8 cellular contexts compared by ENCODE assay signal in genomic region chr9:123929870-123930831, GRCh38. TPM values are rescaled to one million over a fixed set of nuclear protein-coding genes. Genes with fewer than 3 reads are reported as not detected.
A peak's percentile ranks its signal among the peaks of the same experiment; 100 is the strongest.
DNase-seq lines count a peak whose midpoint lies in the region; ATAC-seq, FAIRE-seq and TF ChIP-seq lines count a peak whose summit lies in the region.

DENND1A (minus strand) TSS chr9:123930126; CDS start chr9:123929905, 221 bp downstream.

- H3K4me3 ChIP-seq in Jurkat, Clone E6-1 (ENCODE audit: low read length), result peak within 1 kb of the TSS; percentile 64
- peak within 1 kb of the TSS; percentile 72 to 78 (median 76) for H3K4me3 ChIP-seq in fibroblast of lung (replicated peaks in 1 of 4; ENCODE audit: control extremely low read depth in 1 of 4, insufficient read depth in 1 of 4, low read depth in 3 of 4, low read length in 4 of 4)

- H3K79me2 ChIP-seq in fibroblast of lung (ENCODE audit: control insufficient read depth, insufficient read depth, low read length), result peaks cover 16% of the 10 kb centered on the region

- peaks cover 2% of the 10 kb centered on the region for H3K36me3 Mint-ChIP-seq in activated T-helper 1 cell treated with anti-CD3 and anti-CD28 coated beads, Interleukin-12 subunit alpha, Interleukin-12 subunit beta, Interleukin-2, Interleukin-4 antibody, amounts not matched to agents 30 ng/mL and 10 ng/mL and 1 ng/mL, durations not matched to agents 14 hours and 24 hours and 36 hours (ENCODE audit: low read depth)
- no peaks in the 10 kb centered on the region for H3K36me3 Mint-ChIP-seq in naive thymus-derived CD8-positive, alpha-beta T cell
- peaks cover 1 to 2% of the 10 kb centered on the region in 2 donors for H3K36me3 Mint-ChIP-seq in stimulated activated naive B cell treated with anti-CD40 and anti-IgM and Interleukin-4, amounts not matched to agents 10 μg/mL and 1 μg/mL and 100 μg/mL, for 72 hours

- peaks cover under 1% of the 10 kb centered on the region for H3K9me3 Mint-ChIP-seq in activated T-helper 1 cell treated with anti-CD3 and anti-CD28 coated beads, Interleukin-12 subunit alpha, Interleukin-12 subunit beta, Interleukin-2, Interleukin-4 antibody, amounts not matched to agents 30 ng/mL and 10 ng/mL and 1 ng/mL, durations not matched to agents 14 hours and 24 hours and 36 hours
- no peaks in the 10 kb centered on the region for H3K9me3 Mint-ChIP-seq in naive thymus-derived CD8-positive, alpha-beta T cell
- H3K9me3 Mint-ChIP-seq in stimulated activated naive B cell treated with anti-CD40 and anti-IgM and Interleukin-4, amounts not matched to agents 10 μg/mL and 1 μg/mL and 100 μg/mL, for 72 hours, result no peaks in the 10 kb centered on the region

- no peak for FAIRE-seq in RCC 7860 (lab: Jason Lieb, UNC)

- H3K4me2 ChIP-seq in fibroblast of lung (ENCODE audit: extremely low read depth, insufficient read depth, low read length), result peak within 1 kb of the TSS; percentile 94

- peak within 1 kb of the TSS; percentile 53 for H3K9ac ChIP-seq in fibroblast of lung (ENCODE audit: insufficient read depth, low read length)

- H3K4me1 Mint-ChIP-seq in activated T-helper 1 cell treated with anti-CD3 and anti-CD28 coated beads, Interleukin-12 subunit alpha, Interleukin-12 subunit beta, Interleukin-2, Interleukin-4 antibody, amounts not matched to agents 30 ng/mL and 10 ng/mL and 1 ng/mL, durations not matched to agents 14 hours and 24 hours and 36 hours (ENCODE audit: low read depth), result peaks cover 29% of the 10 kb centered on the region
- peaks cover 26 to 42% (median 40%) of the 10 kb centered on the region in 4 donors for H3K4me1 Mint-ChIP-seq in naive thymus-derived CD8-positive, alpha-beta T cell
- peaks cover 24 to 33% of the 10 kb centered on the region in 2 donors for H3K4me1 Mint-ChIP-seq in stimulated activated naive B cell treated with anti-CD40 and anti-IgM and Interleukin-4, amounts not matched to agents 10 μg/mL and 1 μg/mL and 100 μg/mL, for 72 hours

- DNase-seq in DMS153 (lab: John Stamatoyannopoulos, UW) (peak; percentile 81), RCC 7860 (ENCODE audit: low spot score) (peak; percentile 75), fibroblast of lung (ENCODE audit: low read depth in 2 of 2) (peak; percentile 85 to 87)
- peak; percentile 82 for DNase-seq in Jurkat, Clone E6-1 (ENCODE audit: low read depth, low spot score)
- peak; percentile 85 for DNase-seq in activated T-helper 1 cell treated with anti-CD3 and anti-CD28 coated beads, Interleukin-12 subunit alpha, Interleukin-12 subunit beta, Interleukin-2, Interleukin-4 antibody, amounts not matched to agents 30 ng/mL and 10 ng/mL and 1 ng/mL, durations not matched to agents 14 hours and 24 hours and 36 hours (ENCODE audit: low spot score)
- peak; percentile 77 to 92 (median 83) for DNase-seq in naive thymus-derived CD8-positive, alpha-beta T cell
- DNase-seq in stimulated activated naive B cell treated with anti-CD40 and anti-IgM and Interleukin-4, amounts not matched to agents 10 μg/mL and 1 μg/mL and 100 μg/mL, for 72 hours, result peak; percentile 83

- peak within 1 kb of the TSS; percentile 89 for H3K4me3 Mint-ChIP-seq in activated T-helper 1 cell treated with anti-CD3 and anti-CD28 coated beads, Interleukin-12 subunit alpha, Interleukin-12 subunit beta, Interleukin-2, Interleukin-4 antibody, amounts not matched to agents 30 ng/mL and 10 ng/mL and 1 ng/mL, durations not matched to agents 14 hours and 24 hours and 36 hours
- H3K4me3 Mint-ChIP-seq in naive thymus-derived CD8-positive, alpha-beta T cell, result peak within 1 kb of the TSS; percentile 82 to 98 (median 92)
- peak within 1 kb of the TSS; percentile 73 to 86 for H3K4me3 Mint-ChIP-seq in stimulated activated naive B cell treated with anti-CD40 and anti-IgM and Interleukin-4, amounts not matched to agents 10 μg/mL and 1 μg/mL and 100 μg/mL, for 72 hours

- POLR2A ChIA-PET in naive thymus-derived CD8-positive, alpha-beta T cell (lab: Charles Lee), result no interaction called here

- intact Hi-C loops in activated T-helper 1 cell treated with anti-CD3 and anti-CD28 coated beads, Interleukin-12 subunit alpha, Interleukin-12 subunit beta, Interleukin-2, Interleukin-4 antibody, amounts not matched to agents 30 ng/mL and 10 ng/mL and 1 ng/mL, durations not matched to agents 14 hours and 24 hours and 36 hours (cut with micrococcal nuclease), result loop anchor here (2.0 to 10.0 kb wide), 4 partner anchors 67 to 485 kb away; partner anchors contain the start of gene PSMB7

- no peaks in the 10 kb centered on the region for H4K20me1 ChIP-seq in fibroblast of lung (ENCODE audit: control insufficient read depth, extremely low read depth, insufficient read depth, low read length)

- peak within 1 kb of the TSS; percentile 92 for H3K27ac Mint-ChIP-seq in activated T-helper 1 cell treated with anti-CD3 and anti-CD28 coated beads, Interleukin-12 subunit alpha, Interleukin-12 subunit beta, Interleukin-2, Interleukin-4 antibody, amounts not matched to agents 30 ng/mL and 10 ng/mL and 1 ng/mL, durations not matched to agents 14 hours and 24 hours and 36 hours
- H3K27ac Mint-ChIP-seq in naive thymus-derived CD8-positive, alpha-beta T cell, result peak within 1 kb of the TSS; percentile 80 to 97 (median 90)
- peak within 1 kb of the TSS; percentile 68 for H3K27ac Mint-ChIP-seq in stimulated activated naive B cell treated with anti-CD40 and anti-IgM and Interleukin-4, amounts not matched to agents 10 μg/mL and 1 μg/mL and 100 μg/mL, for 72 hours

- peaks cover 9% of the 10 kb centered on the region for H3K4me1 ChIP-seq in fibroblast of lung (ENCODE audit: control insufficient read depth, extremely low read depth, insufficient read depth, low read length)

- peak within 1 kb of the TSS; percentile 69 for H2AFZ ChIP-seq in fibroblast of lung (ENCODE audit: low read length)

- TF ChIP-seq CTCF in fibroblast of lung (conservative IDR thresholded peaks at IDR 0.05 in 1 of 2, IDR thresholded peaks at IDR 0.05 in 1 of 2; ENCODE audit: low read depth in 1 of 2, low read length in 2 of 2), result no peak

- peak within 1 kb of the TSS; percentile 32 for H3K27ac ChIP-seq in fibroblast of lung (ENCODE audit: insufficient read depth, low read length)

- ATAC-seq in GM21619 (IDR thresholded peaks at IDR 0.05; ENCODE audit: unreplicated experiment), result peak; percentile 66
- peak; percentile 85 to 90 for ATAC-seq in naive thymus-derived CD8-positive, alpha-beta T cell
- ATAC-seq in stimulated activated naive B cell treated with anti-CD40 and anti-IgM and Interleukin-4, amounts not matched to agents 10 μg/mL and 1 μg/mL and 100 μg/mL, for 72 hours (replicated peaks), result peak; percentile 88 to 94

- H3K27me3 Mint-ChIP-seq in activated T-helper 1 cell treated with anti-CD3 and anti-CD28 coated beads, Interleukin-12 subunit alpha, Interleukin-12 subunit beta, Interleukin-2, Interleukin-4 antibody, amounts not matched to agents 30 ng/mL and 10 ng/mL and 1 ng/mL, durations not matched to agents 14 hours and 24 hours and 36 hours (ENCODE audit: insufficient read depth), result peaks cover 16% of the 10 kb centered on the region
- H3K27me3 Mint-ChIP-seq in naive thymus-derived CD8-positive, alpha-beta T cell, result peaks cover 0 to 3% (median 0%) of the 10 kb centered on the region in 5 donors
- peaks cover 9 to 10% of the 10 kb centered on the region in 2 donors for H3K27me3 Mint-ChIP-seq in stimulated activated naive B cell treated with anti-CD40 and anti-IgM and Interleukin-4, amounts not matched to agents 10 μg/mL and 1 μg/mL and 100 μg/mL, for 72 hours

- H3K36me3 ChIP-seq in fibroblast of lung (ENCODE audit: control insufficient read depth, insufficient read depth, low read length), result no peaks in the 10 kb centered on the region

- H3K9me3 ChIP-seq in fibroblast of lung (ENCODE audit: control insufficient read depth, insufficient read depth, low read depth, low read length), result no peaks in the 10 kb centered on the region

- no peaks in the 10 kb centered on the region for H3K27me3 ChIP-seq in fibroblast of lung (ENCODE audit: control insufficient read depth, insufficient read depth, low read length)

RNA-seq across cellular contexts. Expression of gene DENND1A, which starts in this region (rescaled TPM):
- polyA plus RNA-seq in Jurkat, Clone E6-1 (2012; ENCODE audit: insufficient read depth, insufficient read length), result 23.0 TPM
- 18.5 and 22.8 TPM in 2 replicates for total RNA-seq in activated T-helper 1 cell treated with anti-CD3 and anti-CD28 coated beads, Interleukin-12 subunit alpha, Interleukin-12 subunit beta, Interleukin-2, Interleukin-4 antibody, amounts not matched to agents 30 ng/mL and 10 ng/mL and 1 ng/mL, durations not matched to agents 14 hours and 24 hours and 36 hours
- 8.2 and 13.0 TPM in 2 replicates for total RNA-seq in fibroblast of lung
- polyA plus RNA-seq in fibroblast of lung, result 18.3 and 30.1 TPM in 2 replicates
- 18.7 and 28.6 TPM in 2 replicates for polyA plus RNA-seq in fibroblast of lung (2012)
- polyA minus RNA-seq in fibroblast of lung (ENCODE audit: low replicate concordance), result 149 and 208 TPM in 2 replicates
- total RNA-seq in naive thymus-derived CD8-positive, alpha-beta T cell, result 10 to 100 TPM; 14.2 to 14.3 TPM
- 1 to 10 TPM; 2.6 to 5.3 (median 3.9) TPM for polyA plus RNA-seq in naive thymus-derived CD8-positive, alpha-beta T cell

Comparison
In these comparisons a context has a peak if more than half of its experiments do, and no peak if none do; other contexts are left out.
1. Peak in every context shown above with its lines: DNase-seq, ATAC-seq, H3K4me3 ChIP-seq and H3K27ac ChIP-seq.